ENCODE assay signal across 1 cellular context in genomic region chr20:22619806-22620205, GRCh38.
TF ChIP-seq lines count a peak whose summit lies in the region.

No MANE protein-coding gene starts in this region.

TF ChIP-seq in GM23338, 12 proteins besides CTCF, POLR2A, EP300 and RAD21 (continued from another document):
- TF ChIP-seq ZNF462 (CRISPR knock-in tag; IDR thresholded peaks at IDR 0.05) (no peak), JUNB (IDR thresholded peaks at IDR 0.05; ENCODE audit: unreplicated experiment) (no peak)
